20 cellular contexts compared by ENCODE assay signal in the genomic region with DNA sequence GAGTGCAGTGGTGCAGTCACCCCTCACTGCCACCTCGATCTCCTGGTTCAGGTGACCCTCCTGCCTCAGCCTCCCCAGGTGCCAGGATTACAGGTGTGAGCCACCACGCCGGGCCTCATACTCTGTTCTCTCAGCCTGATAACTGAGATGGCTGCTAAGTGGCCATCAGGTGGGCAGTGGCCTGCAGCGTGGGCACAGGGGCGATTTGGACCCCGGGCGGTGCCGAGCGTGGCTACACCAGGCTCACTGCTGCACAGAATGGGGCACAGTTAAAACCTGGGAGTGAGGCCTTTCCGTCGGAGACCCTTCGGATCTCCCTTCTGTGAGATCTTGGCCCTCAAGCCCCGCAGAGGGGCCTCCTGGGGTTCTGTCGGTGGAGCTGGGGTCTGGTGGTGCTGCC. TPM values are rescaled to one million over a fixed set of nuclear protein-coding genes. Genes with fewer than 3 reads are reported as not detected.
"Had no signal": no experiment of that assay in that cellular context is flagged by ENCODE, and none has a peak within 500 bp of the region (broad histone marks: within the 10 kb centered on the region; RNA-seq: fewer than 3 reads in every experiment).

No MANE protein-coding gene starts in this region.

- ATAC-seq: foreskin keratinocyte; heart right ventricle; left cardiac atrium; left lung; natural killer cell; right cardiac atrium; stimulated activated naive CD8-positive, alpha-beta T cell treated with anti-CD3 and anti-CD28 coated beads, Interleukin-15, amount 100 ng/mL, for 72 hours had no signal

- H3K4me3 ChIP-seq: heart right ventricle, left lung, skin epidermis, thyroid gland had no signal

- H2AFZ ChIP-seq: parathyroid adenoma had no signal

- H3K9me3 ChIP-seq: heart right ventricle, left lung, neutrophil, thyroid gland had no signal

- H3K27ac ChIP-seq: foreskin keratinocyte, heart right ventricle, left lung, neutrophil, parathyroid adenoma, skin epidermis, thyroid gland had no signal

- DNase-seq: cerebellar nuclear complex; cortex of kidney; foreskin keratinocyte; glutamatergic neuron; heart right ventricle; hippocampal formation; left cardiac atrium; left lung; mammary epithelial cell; natural killer cell; right cardiac atrium; stimulated activated CD4-positive, alpha-beta T cell treated with anti-CD3 and anti-CD28 coated beads, Interleukin-15, amount 100 ng/mL, for 24 hours; stimulated activated CD4-positive, alpha-beta T cell treated with anti-CD3 and anti-CD28 coated beads, Interleukin-4, amount 100 ng/mL, for 1 hour; stimulated activated CD8-positive, alpha-beta memory T cell treated with anti-CD3 and anti-CD28 coated beads, Interleukin-4, amount 100 ng/mL, for 48 hours; stimulated activated naive CD4-positive, alpha-beta T cell; stimulated activated naive CD8-positive, alpha-beta T cell treated with anti-CD3 and anti-CD28 coated beads, Interleukin-15, amount 100 ng/mL, for 72 hours; thyroid gland had no signal

- H3K4me1 ChIP-seq: foreskin keratinocyte had no signal

- H3K36me3 ChIP-seq: heart right ventricle, left lung, neutrophil, thyroid gland had no signal

- H3K27me3 ChIP-seq: thyroid gland had no signal

- H3K9ac ChIP-seq: parathyroid adenoma had no signal

RNA-seq across cellular contexts. Expression of gene CACNA1H, which starts 11.5 kb away (rescaled TPM):
- total RNA-seq: foreskin keratinocyte, mammary epithelial cell had no signal
- polyA plus RNA-seq: foreskin keratinocyte had no signal
